In the genomic region with DNA sequence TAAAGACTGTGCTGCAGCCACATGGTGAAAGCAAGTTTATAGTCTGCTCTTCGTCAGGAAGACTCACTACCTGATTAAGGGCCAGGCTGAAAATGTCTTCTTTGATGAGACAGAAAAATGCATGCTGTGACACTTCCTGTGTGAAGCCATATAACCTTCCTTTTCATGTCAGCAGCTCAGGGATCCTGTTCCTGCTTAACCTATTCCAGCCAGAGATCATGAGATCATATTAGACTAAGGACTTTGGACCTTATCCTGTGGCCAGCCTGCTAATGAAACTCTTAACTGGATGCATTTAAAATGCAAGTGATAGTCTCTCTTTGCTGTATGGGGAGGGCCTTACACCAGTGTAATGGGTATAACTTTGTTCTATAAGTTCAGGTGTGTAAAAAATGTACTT, we compare ENCODE assay signal across 15 cellular contexts.
DNase-seq lines count a peak whose midpoint lies in the region; ATAC-seq and TF ChIP-seq lines count a peak whose summit lies in the region.
"Had no signal": no experiment of that assay in that cellular context is flagged by ENCODE, and none has a peak within 500 bp of the region (broad histone marks: within the 10 kb centered on the region; RNA-seq: fewer than 3 reads in every experiment).

No MANE protein-coding gene starts in this region.

- H3K27ac Mint-ChIP-seq in CD4-positive, alpha-beta T cell: peak overlapping the region; percentile 73
- H3K27ac Mint-ChIP-seq in GM23338 (no peak overlapping the region), CD14-positive monocyte (no peak overlapping the region)
- H3K27ac Mint-ChIP-seq in activated CD8-positive, alpha-beta memory T cell treated with anti-CD3 and anti-CD28 coated beads, Interleukin-2, amount 10 ng/mL, durations not matched to agents 7 days and 5 days: no peak overlapping the region
- H3K27ac Mint-ChIP-seq: nephron progenitor cell; stimulated activated naive CD8-positive, alpha-beta T cell treated with anti-CD3 and anti-CD28 coated beads, Interleukin-15, Interleukin-2, amounts not matched to agents 100 ng/mL and 50 ng/mL, for 24 hours had no signal

- intact Hi-C loops in CD4-positive, alpha-beta T cell (cut with DNase I, micrococcal nuclease): no loop called here
- intact Hi-C loops in CD14-positive monocyte (cut with micrococcal nuclease): loop anchor here in 1 of 2 donors (10.0 kb wide), 1 partner anchor 86 kb away; no protein-coding TSS in a partner anchor

- no peak overlapping the region for H3K27ac ChIP-seq in CD4-positive, alpha-beta T cell (ENCODE audit: low read depth, low read length)
- no peak overlapping the region for H3K27ac ChIP-seq in GM23338 (ENCODE audit: low read depth)
- H3K27ac ChIP-seq: sigmoid colon had no signal

- H3K79me2 ChIP-seq in GM23338 (replicated peaks; ENCODE audit: insufficient read depth): no peaks in the 10 kb centered on the region

- DNase-seq in CD4-positive, alpha-beta T cell: no peak
- DNase-seq in GM23338 (ENCODE audit: low spot score): no peak
- DNase-seq in RKO (ENCODE audit: low spot score): peak; percentile 23
- DNase-seq in left kidney (ENCODE audit: low read depth, low spot score): peak; percentile 16
- no peak for DNase-seq in activated CD8-positive, alpha-beta memory T cell treated with anti-CD3 and anti-CD28 coated beads, Interleukin-2, amount 10 ng/mL, durations not matched to agents 7 days and 5 days
- DNase-seq in NCI-H128 (lab: John Stamatoyannopoulos, UW; ENCODE audit: unreplicated experiment): no peak
- no peak for DNase-seq in CD14-positive monocyte (ENCODE audit: low spot score)
- DNase-seq: C1 segment of cervical spinal cord, left lung, NCI-H1105, nephron progenitor cell, RPMI8226, sigmoid colon had no signal

- H3K9me2 ChIP-seq in GM23338 (ENCODE audit: insufficient read depth): no peaks in the 10 kb centered on the region

- TF ChIP-seq CTCF in CD4-positive, alpha-beta T cell (IDR thresholded peaks at IDR 0.05): no peak
- TF ChIP-seq CTCF in GM23338 (conservative IDR thresholded peaks at IDR 0.05; ENCODE audit: low read depth in 2 of 2) (no peak), CD14-positive monocyte (IDR thresholded peaks at IDR 0.05) (no peak)

- no peak overlapping the region for H3K4me2 ChIP-seq in GM23338

- no peak overlapping the region for H3K4me3 Mint-ChIP-seq in CD4-positive, alpha-beta T cell
- H3K4me3 Mint-ChIP-seq in GM23338 (no peak overlapping the region), CD14-positive monocyte (no peak overlapping the region)
- H3K4me3 Mint-ChIP-seq in activated CD8-positive, alpha-beta memory T cell treated with anti-CD3 and anti-CD28 coated beads, Interleukin-2, amount 10 ng/mL, durations not matched to agents 7 days and 5 days: no peak overlapping the region
- H3K4me3 Mint-ChIP-seq: nephron progenitor cell; stimulated activated naive CD8-positive, alpha-beta T cell treated with anti-CD3 and anti-CD28 coated beads, Interleukin-15, Interleukin-2, amounts not matched to agents 100 ng/mL and 50 ng/mL, for 24 hours had no signal

- no peaks in the 10 kb centered on the region for H3K27me3 Mint-ChIP-seq in CD4-positive, alpha-beta T cell
- H3K27me3 Mint-ChIP-seq in GM23338 (ENCODE audit: insufficient read depth, low read depth, poor library complexity): no peaks in the 10 kb centered on the region
- no peaks in the 10 kb centered on the region for H3K27me3 Mint-ChIP-seq in activated CD8-positive, alpha-beta memory T cell treated with anti-CD3 and anti-CD28 coated beads, Interleukin-2, amount 10 ng/mL, durations not matched to agents 7 days and 5 days
- H3K27me3 Mint-ChIP-seq in CD14-positive monocyte (ENCODE audit: low read depth in 3 of 3): no peaks in the 10 kb centered on the region
- H3K27me3 Mint-ChIP-seq: stimulated activated naive CD8-positive, alpha-beta T cell treated with anti-CD3 and anti-CD28 coated beads, Interleukin-15, Interleukin-2, amounts not matched to agents 100 ng/mL and 50 ng/mL, for 24 hours had no signal

- H3K9me3 ChIP-seq in CD4-positive, alpha-beta T cell (ENCODE audit: control insufficient read depth, low read length): no peaks in the 10 kb centered on the region
- H3K9me3 ChIP-seq: left lung, sigmoid colon had no signal

- H3K4me1 Mint-ChIP-seq in CD4-positive, alpha-beta T cell (ENCODE audit: low read depth): peaks cover 16% of the 10 kb centered on the region
- peaks cover 13% of the 10 kb centered on the region for H3K4me1 Mint-ChIP-seq in GM23338
- H3K4me1 Mint-ChIP-seq in activated CD8-positive, alpha-beta memory T cell treated with anti-CD3 and anti-CD28 coated beads, Interleukin-2, amount 10 ng/mL, durations not matched to agents 7 days and 5 days: peaks cover 13% of the 10 kb centered on the region
- peaks cover 37% of the 10 kb centered on the region for H3K4me1 Mint-ChIP-seq in CD14-positive monocyte

- H3K36me3 Mint-ChIP-seq in CD4-positive, alpha-beta T cell (ENCODE audit: low read depth): no peaks in the 10 kb centered on the region
- H3K36me3 Mint-ChIP-seq in GM23338 (ENCODE audit: low read depth) (no peaks in the 10 kb centered on the region), CD14-positive monocyte (no peaks in the 10 kb centered on the region)
- no peaks in the 10 kb centered on the region for H3K36me3 Mint-ChIP-seq in activated CD8-positive, alpha-beta memory T cell treated with anti-CD3 and anti-CD28 coated beads, Interleukin-2, amount 10 ng/mL, durations not matched to agents 7 days and 5 days

- peak overlapping the region; percentile 6; the same call in 1 of the 2 replicates for H2AFZ ChIP-seq in GM23338

- H3F3A ChIP-seq in GM23338 (replicated peaks; ENCODE audit: low read depth): no peaks in the 10 kb centered on the region

- H3K9me3 Mint-ChIP-seq in CD4-positive, alpha-beta T cell: no peaks in the 10 kb centered on the region
- H3K9me3 Mint-ChIP-seq in GM23338: no peaks in the 10 kb centered on the region
- no peaks in the 10 kb centered on the region for H3K9me3 Mint-ChIP-seq in activated CD8-positive, alpha-beta memory T cell treated with anti-CD3 and anti-CD28 coated beads, Interleukin-2, amount 10 ng/mL, durations not matched to agents 7 days and 5 days (ENCODE audit: low read depth)
- H3K9me3 Mint-ChIP-seq in CD14-positive monocyte: peaks cover 0 to 5% (median under 1%) of the 10 kb centered on the region in 7 donors
- H3K9me3 Mint-ChIP-seq: nephron progenitor cell; stimulated activated naive CD8-positive, alpha-beta T cell treated with anti-CD3 and anti-CD28 coated beads, Interleukin-15, Interleukin-2, amounts not matched to agents 100 ng/mL and 50 ng/mL, for 24 hours had no signal

- CTCF ChIA-PET in CD4-positive, alpha-beta T cell (lab: Charles Lee): no interaction called here
- CTCF ChIA-PET in activated CD8-positive, alpha-beta memory T cell treated with anti-CD3 and anti-CD28 coated beads, Interleukin-2, amount 10 ng/mL, durations not matched to agents 7 days and 5 days (lab: Charles Lee): interaction anchor here (1.0 kb wide), 1 partner anchor 14 kb away, joined by 3 read pairs; no protein-coding TSS in a partner anchor

- no peaks in the 10 kb centered on the region for H3K36me3 ChIP-seq in GM23338 (ENCODE audit: insufficient read depth)
- H3K36me3 ChIP-seq: left lung, sigmoid colon had no signal

- no peaks in the 10 kb centered on the region for H4K20me1 ChIP-seq in GM23338 (replicated peaks; ENCODE audit: insufficient read depth)

- H3K4me1 ChIP-seq in GM23338 (ENCODE audit: insufficient read depth): no peaks in the 10 kb centered on the region
- H3K4me1 ChIP-seq: sigmoid colon had no signal

- no peaks in the 10 kb centered on the region for H3K27me3 ChIP-seq in CD4-positive, alpha-beta T cell (ENCODE audit: control insufficient read depth, insufficient read depth, low read length)
- no peaks in the 10 kb centered on the region for H3K27me3 ChIP-seq in GM23338 (ENCODE audit: insufficient read depth)
- H3K27me3 ChIP-seq: left lung, sigmoid colon had no signal

- H3K4me3 ChIP-seq in GM23338: no peak overlapping the region
- H3K4me3 ChIP-seq: left lung, sigmoid colon had no signal

- ATAC-seq in CD4-positive, alpha-beta T cell (ENCODE audit: poor library complexity): peak; percentile 41
- ATAC-seq in GM23338 (no peak), HG02981 (IDR thresholded peaks at IDR 0.05; ENCODE audit: unreplicated experiment) (no peak)
- no peak for ATAC-seq in activated CD8-positive, alpha-beta memory T cell treated with anti-CD3 and anti-CD28 coated beads, Interleukin-2, amount 10 ng/mL, durations not matched to agents 7 days and 5 days

- POLR2A ChIA-PET in CD4-positive, alpha-beta T cell (lab: Charles Lee): no interaction called here

TF ChIP-seq in GM23338, 12 proteins besides CTCF, POLR2A, EP300 and RAD21 (continues in another document):
- no peak for TF ChIP-seq EZH2 (IDR thresholded peaks at IDR 0.05; ENCODE audit: low read depth, unreplicated experiment)

Comparison
In these comparisons a context has a peak if more than half of its experiments do, and no peak if none do; other contexts are left out.
1. DNase-seq: peak in RKO (single experiment) and left kidney (single experiment); none in CD4-positive, alpha-beta T cell (0 of 10), GM23338 (single experiment), activated CD8-positive, alpha-beta memory T cell treated with anti-CD3 and anti-CD28 coated beads, Interleukin-2, amount 10 ng/mL, durations not matched to agents 7 days and 5 days (single experiment), NCI-H128 (single experiment) and CD14-positive monocyte (single experiment).